ENCODE assay signal across 8 cellular contexts in the genomic region with DNA sequence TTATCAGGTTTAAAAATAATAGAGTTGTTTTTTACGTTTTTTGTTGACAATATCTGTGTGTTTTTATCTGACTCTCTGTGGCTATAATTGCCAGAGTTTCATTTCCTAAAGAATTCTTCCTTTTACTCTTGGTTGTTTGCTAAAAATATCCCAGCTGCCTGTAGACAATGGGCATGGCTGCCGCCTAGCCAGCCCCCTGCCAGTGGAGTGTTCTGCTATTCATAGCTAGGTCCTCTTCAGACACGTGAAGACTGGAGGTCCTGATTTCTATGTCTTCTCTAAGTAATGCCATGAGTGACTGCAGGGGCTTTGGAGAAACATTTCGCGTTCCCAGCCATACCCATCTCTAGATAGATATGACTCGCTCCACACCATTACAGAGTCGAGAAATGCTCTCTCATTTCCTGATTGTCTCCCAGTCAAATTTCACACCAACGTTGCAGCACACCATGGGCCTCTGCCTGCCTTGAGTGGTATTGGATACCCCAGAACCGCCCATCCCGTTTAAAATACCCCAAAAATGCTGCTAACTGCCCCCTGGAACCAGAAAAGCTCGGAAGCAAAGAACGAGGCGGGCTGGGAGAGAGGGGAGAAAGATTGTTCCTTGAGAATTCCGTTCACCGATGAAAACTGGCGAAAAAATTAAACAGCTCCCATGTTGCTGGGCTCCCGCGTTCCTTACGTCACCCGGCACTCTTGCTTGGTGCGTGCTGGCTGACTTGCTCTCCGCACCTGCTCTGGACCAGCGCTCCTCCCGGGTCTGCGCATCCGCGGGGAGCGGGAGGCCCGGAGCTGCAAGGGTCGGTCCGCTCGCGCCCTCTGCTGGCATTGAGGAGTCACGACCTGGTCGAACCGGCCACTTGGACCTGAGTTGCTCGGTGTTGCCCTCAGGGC.
DNase-seq lines count a peak whose midpoint lies in the region; ATAC-seq and TF ChIP-seq lines count a peak whose summit lies in the region.

No MANE protein-coding gene starts in this region.

- TF ChIP-seq CTCF in GM12873 (IDR thresholded peaks at IDR 0.05; ENCODE audit: insufficient read depth, low read depth, low read length, missing control alignments) = peak; percentile 95
- TF ChIP-seq CTCF in mucosa of descending colon (IDR thresholded peaks at IDR 0.05) = peak; percentile 78

- H3K4me1 ChIP-seq in mucosa of descending colon (ENCODE audit: low read depth) = peaks cover 4% of the 10 kb centered on the region

- no peak overlapping the region for H3K4me3 ChIP-seq in mucosa of descending colon

- H3K9me3 ChIP-seq in mucosa of descending colon = no peaks in the 10 kb centered on the region

- H3K36me3 ChIP-seq in mucosa of descending colon (ENCODE audit: low read depth) = no peaks in the 10 kb centered on the region

- intact Hi-C loops in mucosa of descending colon (cut with DNase I, micrococcal nuclease) = loop anchor here in 1 of 2 donors (5.0 kb wide), 1 partner anchor 601 kb away; no protein-coding TSS in a partner anchor

- ATAC-seq in mucosa of descending colon = peak; percentile 87
- no peak for ATAC-seq in GM21529 (IDR thresholded peaks at IDR 0.05; ENCODE audit: unreplicated experiment)

- DNase-seq in HT1080 (ENCODE audit: low read depth) = peak; percentile 45
- DNase-seq in NCI-H82 treated with DMSO at 0.1 percent for 48 hours (lab: John Stamatoyannopoulos, UW; ENCODE audit: unreplicated experiment) = peak; percentile 40
- peak; percentile 9 for DNase-seq in activated CD8-positive, alpha-beta memory T cell treated with anti-CD3 and anti-CD28 coated beads, Interleukin-2, amount 50 U/mL, for 1 hour (ENCODE audit: extremely low read depth)
- DNase-seq in epidermal melanocyte (ENCODE audit: insufficient read length, low spot score) = peak; percentile 40
- DNase-seq in mucosa of descending colon = peak; percentile 65 to 78 (median 69)
- DNase-seq in stimulated activated CD8-positive, alpha-beta memory T cell treated with anti-CD3 and anti-CD28 coated beads, Interleukin-4, amount 100 ng/mL, for 48 hours = peak; percentile 81

Comparison
In these comparisons a context has a peak if more than half of its experiments do, and no peak if none do; other contexts are left out.
1. DNase-seq: peak in every context shown above with its lines; median percentile 81 in stimulated activated CD8-positive, alpha-beta memory T cell treated with anti-CD3 and anti-CD28 coated beads, Interleukin-4, amount 100 ng/mL, for 48 hours; 69 in mucosa of descending colon; 45 in HT1080; 40 in NCI-H82 treated with DMSO at 0.1 percent for 48 hours; 40 in epidermal melanocyte; 9 in activated CD8-positive, alpha-beta memory T cell treated with anti-CD3 and anti-CD28 coated beads, Interleukin-2, amount 50 U/mL, for 1 hour.